12 cellular contexts compared by ENCODE assay signal in genomic region chr20:57167971-57168693, GRCh38.
DNase-seq lines count a peak whose midpoint lies in the region; ATAC-seq, FAIRE-seq and TF ChIP-seq lines count a peak whose summit lies in the region.
"Had no signal": no experiment of that assay in that cellular context is flagged by ENCODE, and none has a peak within 500 bp of the region (broad histone marks: within the 10 kb centered on the region; RNA-seq: fewer than 3 reads in every experiment).

No MANE protein-coding gene starts in this region.

- intact Hi-C loops in GM12878 (cut with micrococcal nuclease; ENCODE audit: unreplicated experiment): no loop called here

- H3K9ac ChIP-seq in GM12878 (ENCODE audit: control insufficient read depth, insufficient read depth, low read length): no peak overlapping the region

- no peak for TF ChIP-seq POLR2A in GM12878 (IDR thresholded peaks at IDR 0.05; ENCODE audit: low read depth, low read length)

- H3K79me2 ChIP-seq in GM12878 (ENCODE audit: control insufficient read depth, insufficient read depth, low read length): no peaks in the 10 kb centered on the region

- RAD21 ChIA-PET in GM12878 (lab: Charles Lee; ENCODE audit: unreplicated experiment): no interaction called here

- SMC1A ChIA-PET in GM12878 (lab: Charles Lee; ENCODE audit: uncharacterized antibody, unreplicated experiment): interaction anchor here (0.8 kb wide), 1 partner anchor 27 kb away, joined by 3 read pairs; no protein-coding TSS in a partner anchor

- POLR2A ChIA-PET in GM12878 (lab: Charles Lee): no interaction called here

- TF ChIP-seq EP300 in GM12878 (IDR thresholded peaks at IDR 0.05; ENCODE audit: borderline replicate concordance in 1 of 2, control insufficient read depth in 1 of 2, low read depth in 2 of 2, low read length in 2 of 2): no peak

- no peaks in the 10 kb centered on the region; the same call in 2 of the 3 replicates for H3K9me3 ChIP-seq in GM12878 (replicated peaks; ENCODE audit: control insufficient read depth, insufficient read depth, low read length)

- DNase-seq in GM04504 (ENCODE audit: low read depth) (peak; percentile 10), GM12878 (ENCODE audit: low read depth, low spot score) (no peak), left kidney (ENCODE audit: low read depth, low spot score) (peak; percentile 79), substantia nigra (lab: John Stamatoyannopoulos, UW) (peak in 10 of 49 donors; percentile 5 to 29 (median 22)), NCI-H524 treated with DMSO at 0.1 percent for 48 hours (lab: John Stamatoyannopoulos, UW) (no peak), NCI-H82 treated with DMSO at 0.1 percent for 48 hours (lab: John Stamatoyannopoulos, UW; ENCODE audit: unreplicated experiment) (no peak), GM19238 (ENCODE audit: insufficient read length, low spot score) (no peak)
- DNase-seq in stimulated activated CD4-positive, alpha-beta T cell treated with anti-CD3 and anti-CD28 coated beads, Interleukin-4, amount 100 ng/mL, for 24 hours: no peak
- DNase-seq: CD4-positive, CD25-positive, alpha-beta regulatory T cell; NCI-H1417 treated with DMSO at 0.1 percent for 48 hours; stimulated activated CD4-positive, alpha-beta T cell treated with anti-CD3 and anti-CD28 coated beads, Interleukin-2, amount 100 ng/mL, for 24 hours had no signal

- H3K4me2 ChIP-seq in GM12878 (ENCODE audit: control insufficient read depth, insufficient read depth): no peak overlapping the region

- no peak overlapping the region for H2AFZ ChIP-seq in GM12878 (ENCODE audit: control insufficient read depth, low read depth, low read length)

- no peaks in the 10 kb centered on the region for H4K20me1 ChIP-seq in GM12878 (ENCODE audit: control insufficient read depth, insufficient read depth)

- no peak overlapping the region for H3K4me3 ChIP-seq in GM12878

- BruUV-seq in GM12878 (replicated peaks; lab: Mats Ljungman, UMichigan): no TSS peak

- H3K4me1 ChIP-seq in GM12878 (ENCODE audit: control insufficient read depth, insufficient read depth, low read length): no peaks in the 10 kb centered on the region

- H3K27ac ChIP-seq in GM12878 (ENCODE audit: control insufficient read depth, insufficient read depth) (no peak overlapping the region), substantia nigra (ENCODE audit: low read depth, low read length, poor library complexity, severe bottlenecking) (peak overlapping the region; percentile 30)

- TF ChIP-seq RAD21 in GM12878 (IDR thresholded peaks at IDR 0.05; ENCODE audit: insufficient read depth, low read depth, low read length): no peak

- in situ Hi-C loops in GM12878 (cut with MboI): no loop called here

- TF ChIP-seq CTCF in GM12878 (IDR thresholded peaks at IDR 0.05 in 2 of 3, conservative IDR thresholded peaks at IDR 0.05 in 1 of 3; ENCODE audit: control insufficient read depth in 2 of 3, extremely low read depth in 1 of 3, insufficient read depth in 1 of 3, low read depth in 3 of 3, low read length in 3 of 3): no peak

- 43% methylated on average over 25 of the region's 26 CpGs for WGBS in GM12878 (ENCODE audit: insufficient coverage, insufficient replicate concordance, low lambda C conversion rate, missing lambda C conversion rate)

- CTCF ChIA-PET in GM12878 (lab: Yijun Ruan, JAX): no interaction called here

- no peak for ATAC-seq in GM12878
- ATAC-seq: natural killer cell treated with Interleukin-12 subunit alpha and Interleukin-12 subunit beta and Interleukin-15 and Interleukin-18, amount 100 ng/mL, for 72 hours had no signal

- no peaks in the 10 kb centered on the region; a peak in 2 of 4 replicates for H3K27me3 ChIP-seq in GM12878 (replicated peaks in 1 of 2; ENCODE audit: control insufficient read depth in 2 of 2, insufficient read depth in 2 of 2, low read length in 1 of 2)

- FAIRE-seq in GM12878 (lab: Jason Lieb, UNC): no peak

- H3K36me3 ChIP-seq in GM12878 (ENCODE audit: control insufficient read depth in 2 of 2, insufficient read depth in 2 of 2, low read length in 1 of 2): no peaks in the 10 kb centered on the region

TF ChIP-seq in GM12878, 131 proteins besides CTCF, POLR2A, EP300 and RAD21:
- TF ChIP-seq NFXL1 (IDR thresholded peaks at IDR 0.05; ENCODE audit: borderline replicate concordance): 0 out of 2 replicates have a peak, but pooled peaks have one; percentile 9
- no peak for TF ChIP-seq REST (IDR thresholded peaks at IDR 0.05; ENCODE audit: low read depth, low read length)
- TF ChIP-seq STAT3 (IDR thresholded peaks at IDR 0.05; ENCODE audit: low read depth, low read length): no peak
- no peak for TF ChIP-seq RFX5 (IDR thresholded peaks at IDR 0.05; ENCODE audit: low read depth, low read length)

Comparison
In these comparisons a context has a peak if more than half of its experiments do, and no peak if none do; other contexts are left out.
1. DNase-seq: peak in GM04504 (single experiment) and left kidney (single experiment); none in GM12878 (single experiment), NCI-H524 treated with DMSO at 0.1 percent for 48 hours (single experiment), stimulated activated CD4-positive, alpha-beta T cell treated with anti-CD3 and anti-CD28 coated beads, Interleukin-4, amount 100 ng/mL, for 24 hours (single experiment), NCI-H82 treated with DMSO at 0.1 percent for 48 hours (single experiment) and GM19238 (single experiment).